ENCODE assay signal across 18 cellular contexts in genomic region chr21:17462276-17462981, GRCh38. TPM values are rescaled to one million over a fixed set of nuclear protein-coding genes. Genes with fewer than 3 reads are reported as not detected.
DNase-seq lines count a peak whose midpoint lies in the region; ATAC-seq, FAIRE-seq and TF ChIP-seq lines count a peak whose summit lies in the region.
"Had no signal": no experiment of that assay in that cellular context is flagged by ENCODE, and none has a peak within 500 bp of the region (broad histone marks: within the 10 kb centered on the region; RNA-seq: fewer than 3 reads in every experiment).

No MANE protein-coding gene starts in this region.

- peak overlapping the region; percentile 37; the same call in 1 of the 2 replicates for H2BK20ac ChIP-seq in IMR-90 (ENCODE audit: low read depth, low read length)

- H3K14ac ChIP-seq in IMR-90 (replicated peaks; ENCODE audit: low read depth, low read length): peak overlapping the region; percentile 14; the same call in 1 of the 2 replicates

- H3K4ac ChIP-seq in IMR-90 (ENCODE audit: low read depth, low read length): peak overlapping the region; percentile 45; the same call in 1 of the 2 replicates

- H3K27ac Mint-ChIP-seq in astrocyte (ENCODE audit: unreplicated experiment): no peak overlapping the region
- H3K27ac Mint-ChIP-seq in activated T-helper 17 cell treated with anti-CD3 and anti-CD28 coated beads, Interleukin-2, amount 50 U/mL, for 72 hours: no peak overlapping the region
- H3K27ac Mint-ChIP-seq: activated CD4-positive, alpha-beta T cell treated with anti-CD3 and anti-CD28 coated beads for 36 hours; activated T-cell treated with anti-CD3 and anti-CD28 coated beads, Interleukin-2, amount 50 U/mL, for 72 hours had no signal

- H3K36me3 ChIP-seq in IMR-90 (ENCODE audit: control insufficient read depth, insufficient read depth, low read length) (no peaks in the 10 kb centered on the region), astrocyte (ENCODE audit: insufficient read depth, low read length) (no peaks in the 10 kb centered on the region), smooth muscle cell (ENCODE audit: low read depth) (no peaks in the 10 kb centered on the region)
- H3K36me3 ChIP-seq: BLaER1 treated with 17β-estradiol and CSF1 and Interleukin-3, amounts not matched to agents 10 nM and 100 nM had no signal

- H3K27ac ChIP-seq in IMR-90 (ENCODE audit: insufficient read depth, low read length) (no peak overlapping the region), astrocyte (ENCODE audit: low read depth, low read length) (peak overlapping the region; percentile 57), smooth muscle cell (ENCODE audit: low read depth) (peak overlapping the region; percentile 92)

- H3K4me2 ChIP-seq in IMR-90 (ENCODE audit: low read depth, low read length) (no peak overlapping the region), astrocyte (ENCODE audit: low read length) (no peak overlapping the region), smooth muscle cell (peak overlapping the region; percentile 9)

- H3K27me3 Mint-ChIP-seq in astrocyte (ENCODE audit: low read depth, unreplicated experiment): no peaks in the 10 kb centered on the region
- no peaks in the 10 kb centered on the region for H3K27me3 Mint-ChIP-seq in activated T-helper 17 cell treated with anti-CD3 and anti-CD28 coated beads, Interleukin-2, amount 50 U/mL, for 72 hours

- no peaks in the 10 kb centered on the region for H3K36me3 Mint-ChIP-seq in astrocyte (ENCODE audit: low read depth, unreplicated experiment)
- H3K36me3 Mint-ChIP-seq in activated T-helper 17 cell treated with anti-CD3 and anti-CD28 coated beads, Interleukin-2, amount 50 U/mL, for 72 hours (ENCODE audit: low read depth): no peaks in the 10 kb centered on the region
- H3K36me3 Mint-ChIP-seq: mesothelial cell of epicardium had no signal

- no peak overlapping the region for H2AFZ ChIP-seq in IMR-90 (replicated peaks; ENCODE audit: low read length, poor library complexity)
- H2AFZ ChIP-seq in astrocyte (ENCODE audit: low read depth, low read length): no peak overlapping the region
- H2AFZ ChIP-seq in smooth muscle cell (ENCODE audit: low read depth): no peak overlapping the region

- CTCF ChIA-PET in IMR-90 (lab: Yijun Ruan, JAX): no interaction called here

- in situ Hi-C loops in IMR-90 (cut with MboI; ENCODE audit: low sequenced_read_pairs): loop anchor here (25.0 kb wide), 2 partner anchors 375 to 900 kb away; no protein-coding TSS in a partner anchor

- no peaks in the 10 kb centered on the region for H3K9me3 ChIP-seq in IMR-90 (ENCODE audit: control insufficient read depth, insufficient read depth, low read length)
- no peaks in the 10 kb centered on the region for H3K9me3 ChIP-seq in astrocyte (ENCODE audit: insufficient read depth, low read depth, low read length)
- H3K9me3 ChIP-seq in smooth muscle cell (replicated peaks; ENCODE audit: low read depth): no peaks in the 10 kb centered on the region
- H3K9me3 ChIP-seq: BLaER1 treated with 17β-estradiol and CSF1 and Interleukin-3, amounts not matched to agents 10 nM and 100 nM had no signal

- TF ChIP-seq POLR2A in IMR-90 (IDR thresholded peaks at IDR 0.05; ENCODE audit: low read depth, low read length): no peak

- H2AK5ac ChIP-seq in IMR-90 (ENCODE audit: low read depth, low read length): 0 out of 2 replicates have a peak overlapping the region, but pooled peaks have one; percentile 43

- H4K8ac ChIP-seq in IMR-90 (ENCODE audit: low read depth in 2 of 2, low read length in 2 of 2): peak overlapping the region in 1 of 2 experiments; percentile 28; a peak in 2 of 4 replicates

- H3K9ac ChIP-seq in IMR-90 (ENCODE audit: low read depth, low read length) (no peak overlapping the region), astrocyte (ENCODE audit: low read length) (no peak overlapping the region), smooth muscle cell (ENCODE audit: low read depth) (peak overlapping the region; percentile 13)
- H3K9ac ChIP-seq: BLaER1 treated with 17β-estradiol and CSF1 and Interleukin-3, amounts not matched to agents 10 nM and 100 nM had no signal

- H2AK9ac ChIP-seq in IMR-90 (replicated peaks; ENCODE audit: low read depth, low read length, poor library complexity): no peak overlapping the region

- no peak for ATAC-seq in IMR-90 (ENCODE audit: low read depth)
- no peak for ATAC-seq in activated T-helper 17 cell treated with anti-CD3 and anti-CD28 coated beads, Interleukin-2, amount 50 U/mL, for 72 hours (replicated peaks)
- ATAC-seq: activated CD4-positive, alpha-beta T cell treated with anti-CD3 and anti-CD28 coated beads for 36 hours; activated T-cell treated with anti-CD3 and anti-CD28 coated beads, Interleukin-2, amount 50 U/mL, for 72 hours had no signal

- peak overlapping the region; percentile 6; the same call in 1 of the 2 replicates for H2BK120ac ChIP-seq in IMR-90 (ENCODE audit: low read depth, low read length)

- no peaks in the 10 kb centered on the region for H4K20me1 ChIP-seq in IMR-90 (ENCODE audit: insufficient read depth, low read length)
- no peaks in the 10 kb centered on the region for H4K20me1 ChIP-seq in astrocyte (ENCODE audit: insufficient read depth, low read length)
- no peaks in the 10 kb centered on the region for H4K20me1 ChIP-seq in smooth muscle cell (ENCODE audit: low read depth)
- H4K20me1 ChIP-seq: BLaER1 treated with 17β-estradiol and CSF1 and Interleukin-3, amounts not matched to agents 10 nM and 100 nM had no signal

- H3K4me3 ChIP-seq in IMR-90 (ENCODE audit: insufficient read depth, low read depth, low read length) (no peak overlapping the region), astrocyte (ENCODE audit: insufficient read depth, low read depth, low read length) (no peak overlapping the region), smooth muscle cell (no peak overlapping the region)
- H3K4me3 ChIP-seq: BLaER1 treated with 17β-estradiol and CSF1 and Interleukin-3, amounts not matched to agents 10 nM and 100 nM had no signal

- TF ChIP-seq CTCF in IMR-90 (conservative IDR thresholded peaks at IDR 0.05; ENCODE audit: low read depth, low read length) (no peak), astrocyte (IDR thresholded peaks at IDR 0.05; ENCODE audit: insufficient read depth, low read depth, low read length) (no peak), smooth muscle cell (IDR thresholded peaks at IDR 0.05; ENCODE audit: borderline replicate concordance, insufficient read depth, poor library complexity, severe bottlenecking) (no peak)

- no peak for TF ChIP-seq RAD21 in IMR-90 (IDR thresholded peaks at IDR 0.05; ENCODE audit: low read length)

- H3K4me1 ChIP-seq in IMR-90 (ENCODE audit: control insufficient read depth, insufficient read depth, low read length): peaks cover 8% of the 10 kb centered on the region; the same call in 1 of the 2 replicates
- H3K4me1 ChIP-seq in astrocyte (ENCODE audit: insufficient read depth, low read length): peaks cover 23% of the 10 kb centered on the region
- peaks cover 15% of the 10 kb centered on the region for H3K4me1 ChIP-seq in smooth muscle cell (ENCODE audit: low read depth)

- BruUV-seq in IMR-90 (replicated peaks; lab: Mats Ljungman, UMichigan): no TSS peak

- H3K4me1 Mint-ChIP-seq in astrocyte (ENCODE audit: low read depth, unreplicated experiment): peaks cover 20% of the 10 kb centered on the region
- H3K4me1 Mint-ChIP-seq in activated T-helper 17 cell treated with anti-CD3 and anti-CD28 coated beads, Interleukin-2, amount 50 U/mL, for 72 hours: no peaks in the 10 kb centered on the region
- H3K4me1 Mint-ChIP-seq: activated CD4-positive, alpha-beta T cell treated with anti-CD3 and anti-CD28 coated beads for 36 hours had no signal

- FAIRE-seq in astrocyte (lab: Jason Lieb, UNC): no peak
- FAIRE-seq in islet of Langerhans (lab: Jason Lieb, UNC): peak; percentile 80
- FAIRE-seq: endometrium had no signal

- no peak overlapping the region for H4K91ac ChIP-seq in IMR-90 (ENCODE audit: insufficient read depth, low read depth, low read length)

- POLR2A ChIA-PET in IMR-90 (lab: Charles Lee; ENCODE audit: unreplicated experiment): no interaction called here

- dilution Hi-C loops in IMR-90 (cut with HindIII; ENCODE audit: low sequenced_read_pairs, unreplicated experiment): no loop called here

- no peak overlapping the region for H3K23ac ChIP-seq in IMR-90 (ENCODE audit: low read depth, low read length)

- peak overlapping the region; percentile 49; the same call in 1 of the 3 replicates for H2BK15ac ChIP-seq in IMR-90 (ENCODE audit: low read depth, low read length)

- H3K79me2 ChIP-seq in astrocyte (ENCODE audit: insufficient read depth, low read length): no peaks in the 10 kb centered on the region
- no peaks in the 10 kb centered on the region for H3K79me2 ChIP-seq in smooth muscle cell (ENCODE audit: low read depth)

- H3K79me1 ChIP-seq in IMR-90 (ENCODE audit: low read depth in 1 of 2, low read length in 2 of 2): no peaks in the 10 kb centered on the region

- no peak overlapping the region for H4K5ac ChIP-seq in IMR-90 (ENCODE audit: low read depth, low read length)

- no peak overlapping the region for H3K4me3 Mint-ChIP-seq in astrocyte (ENCODE audit: unreplicated experiment)
- no peak overlapping the region for H3K4me3 Mint-ChIP-seq in activated T-helper 17 cell treated with anti-CD3 and anti-CD28 coated beads, Interleukin-2, amount 50 U/mL, for 72 hours
- H3K4me3 Mint-ChIP-seq: activated CD4-positive, alpha-beta T cell treated with anti-CD3 and anti-CD28 coated beads for 36 hours; activated T-cell treated with anti-CD3 and anti-CD28 coated beads, Interleukin-2, amount 50 U/mL, for 72 hours; mesothelial cell of epicardium had no signal

- peak overlapping the region; percentile 37; the same call in 1 of the 2 replicates for H3K18ac ChIP-seq in IMR-90 (ENCODE audit: low read depth, low read length)

- H2BK5ac ChIP-seq in IMR-90 (ENCODE audit: low read depth, low read length, poor library complexity, severe bottlenecking): peak overlapping the region; percentile 60

- no peaks in the 10 kb centered on the region for H3K9me3 Mint-ChIP-seq in astrocyte (ENCODE audit: unreplicated experiment)
- no peaks in the 10 kb centered on the region for H3K9me3 Mint-ChIP-seq in activated T-helper 17 cell treated with anti-CD3 and anti-CD28 coated beads, Interleukin-2, amount 50 U/mL, for 72 hours
- H3K9me3 Mint-ChIP-seq: activated T-cell treated with anti-CD3 and anti-CD28 coated beads, Interleukin-2, amount 50 U/mL, for 72 hours; mesothelial cell of epicardium had no signal

- peak; percentile 42 for DNase-seq in IMR-90
- DNase-seq in astrocyte (ENCODE audit: low read depth): peak; percentile 76
- no peak for DNase-seq in smooth muscle cell (lab: John Stamatoyannopoulos, UW; ENCODE audit: unreplicated experiment)
- DNase-seq in mesenteric fat pad (ENCODE audit: low spot score): no peak
- DNase-seq in NK-92 (lab: John Stamatoyannopoulos, UW; ENCODE audit: unreplicated experiment): no peak
- DNase-seq in NCI-H774 (lab: John Stamatoyannopoulos, UW): no peak
- DNase-seq: activated CD4-positive, alpha-beta T cell treated with anti-CD3 and anti-CD28 coated beads for 36 hours; activated T-cell treated with anti-CD3 and anti-CD28 coated beads, Interleukin-2, amount 50 U/mL, for 72 hours; amygdala; hypothalamus; NCI-H2107; stimulated activated naive CD4-positive, alpha-beta T cell had no signal

- H3K56ac ChIP-seq in IMR-90 (ENCODE audit: extremely low read depth, insufficient read depth, low read length): no peak overlapping the region; the same call in 1 of the 2 replicates

- intact Hi-C loops in IMR-90 (cut with micrococcal nuclease): loop anchor here (10.0 kb wide), 1 partner anchor 142 kb away; no protein-coding TSS in a partner anchor

- H3F3A ChIP-seq in smooth muscle cell (ENCODE audit: low read depth): peaks cover 34% of the 10 kb centered on the region

- H3K27me3 ChIP-seq in IMR-90 (ENCODE audit: control insufficient read depth, insufficient read depth, low read length): no peaks in the 10 kb centered on the region
- no peaks in the 10 kb centered on the region for H3K27me3 ChIP-seq in astrocyte (ENCODE audit: insufficient read depth, low read length)
- H3K27me3 ChIP-seq in smooth muscle cell (ENCODE audit: low read depth): no peaks in the 10 kb centered on the region
- H3K27me3 ChIP-seq: BLaER1 treated with 17β-estradiol and CSF1 and Interleukin-3, amounts not matched to agents 10 nM and 100 nM had no signal

- H3K9me1 ChIP-seq in IMR-90 (ENCODE audit: insufficient read depth, low read length): no peaks in the 10 kb centered on the region

- no CpG with 5 or more reads among the region's 16 CpGs for WGBS in IMR-90 (ENCODE audit: extremely low coverage in 2 of 2, insufficient read length in 1 of 2), 2 experiments
- 52% methylated on average over 16 of the region's 16 CpGs for WGBS in smooth muscle cell (ENCODE audit: low lambda C conversion rate)

RNA-seq across cellular contexts. Expression of gene CXADR, which starts 50.4 kb away (rescaled TPM):
- total RNA-seq in IMR-90 (2012; rRNA removed) (0.83 and 1.1 TPM in 2 replicates), astrocyte (20.2 and 30.6 TPM in 2 replicates), smooth muscle cell (42.0 and 55.2 TPM in 2 replicates), mesenteric fat pad (0.74 TPM)
- polyA plus RNA-seq in IMR-90 (2012; rRNA removed) (0.21 and 0.26 TPM in 2 replicates), smooth muscle cell (19.5 and 26.2 TPM in 2 replicates)
- polyA plus RNA-seq in IMR-90 (2012; cell fraction: cytosol; rRNA removed): 0.09 TPM in 2 replicates
- 0.02 and 0.08 TPM in 2 replicates for polyA plus RNA-seq in IMR-90 (2012; cell fraction: nucleus; rRNA removed; ENCODE audit: low replicate concordance)
- under 1 TPM; 0.37 to 0.76 TPM for total RNA-seq in activated T-helper 17 cell treated with anti-CD3 and anti-CD28 coated beads, Interleukin-2, amount 50 U/mL, for 72 hours
- total RNA-seq: LHCN-M2 had no signal

Comparison
In these comparisons a context has a peak if more than half of its experiments do, and no peak if none do; other contexts are left out.
1. DNase-seq: peak in IMR-90 (single experiment) and astrocyte (single experiment); none in smooth muscle cell (single experiment), mesenteric fat pad (single experiment), NK-92 (single experiment) and NCI-H774 (single experiment).
2. RNA of gene CXADR, which starts 50.4 kb away (total RNA-seq): 42.0 to 55.2 TPM in smooth muscle cell and 20.2 to 30.6 TPM in astrocyte; 0.83 to 1.1 TPM in IMR-90, 0.37 to 0.76 TPM in activated T-helper 17 cell treated with anti-CD3 and anti-CD28 coated beads, Interleukin-2, amount 50 U/mL, for 72 hours and 0.74 TPM in mesenteric fat pad (single experiment); every median in the first group is over 10 times any median in the second.